Comparison of ENCODE assay signal across 8 cellular contexts in the genomic region with DNA sequence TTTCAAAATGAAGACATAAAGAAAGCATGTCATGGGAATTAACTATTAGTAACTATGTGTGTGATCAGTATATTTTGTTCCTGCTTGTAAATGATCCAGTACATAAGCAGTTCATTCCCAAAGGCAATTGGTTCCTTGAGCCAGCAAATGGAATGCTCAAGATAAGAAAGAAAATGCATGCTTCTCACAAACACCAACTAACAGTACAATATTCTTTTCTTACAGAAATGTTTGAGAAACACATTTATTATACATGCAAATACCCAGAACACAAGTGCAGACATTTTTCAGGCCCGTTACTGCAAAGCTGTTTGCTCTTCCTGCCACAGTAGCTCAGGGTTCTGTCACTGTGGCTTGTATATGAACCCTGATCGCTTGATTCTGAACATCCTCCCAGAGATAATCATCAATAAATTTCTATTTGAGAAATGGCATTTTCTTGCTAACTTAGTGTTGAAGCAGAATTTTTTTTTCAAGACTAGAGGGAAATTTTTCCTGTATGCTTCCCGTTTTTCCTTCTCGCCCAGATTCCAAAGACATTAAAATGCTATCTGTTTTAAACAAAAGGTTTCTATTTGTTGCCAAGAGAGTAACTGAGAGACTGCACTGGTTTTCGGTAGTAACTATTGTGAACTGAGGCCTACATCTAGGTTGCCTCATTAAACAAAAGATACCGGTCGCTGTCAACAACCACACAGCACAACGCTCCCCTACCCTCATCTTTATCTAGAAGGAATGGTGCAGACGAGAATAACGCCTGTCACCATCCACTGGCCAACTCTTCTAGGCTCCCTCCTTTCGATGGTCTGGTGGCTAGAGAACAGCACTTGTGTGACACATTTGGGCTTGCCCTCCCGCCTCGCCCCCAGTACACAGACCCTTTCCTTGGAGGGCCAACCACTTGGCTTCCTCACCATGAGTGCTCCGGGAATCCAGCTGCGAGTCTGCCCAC. TPM values are rescaled to one million over a fixed set of nuclear protein-coding genes. Genes with fewer than 3 reads are reported as not detected.
DNase-seq lines count a peak whose midpoint lies in the region; ATAC-seq and TF ChIP-seq lines count a peak whose summit lies in the region.

No MANE protein-coding gene starts in this region.

- dilution Hi-C loops in mammary epithelial cell (cut with HindIII; ENCODE audit: low sequenced_read_pairs): no loop called here

- H3K79me2 ChIP-seq in mammary epithelial cell (ENCODE audit: insufficient read depth, low read length): peaks cover 61% of the 10 kb centered on the region

- H4K20me1 ChIP-seq in mammary epithelial cell (ENCODE audit: insufficient read depth, low read length): no peaks in the 10 kb centered on the region

- peak overlapping the region; percentile 96 for H2AFZ ChIP-seq in mammary epithelial cell (ENCODE audit: low read depth, low read length)

- H3K27me3 ChIP-seq in mammary epithelial cell (ENCODE audit: insufficient read depth, low read length) (no peaks in the 10 kb centered on the region), kidney epithelial cell (ENCODE audit: control insufficient read depth, insufficient read depth, low read length) (no peaks in the 10 kb centered on the region)

- BruUV-seq in mammary epithelial cell (replicated peaks; lab: Mats Ljungman, UMichigan): no TSS peak

- H3K4me3 ChIP-seq in mammary epithelial cell (replicated peaks in 1 of 3; ENCODE audit: insufficient read depth in 1 of 3, low read depth in 2 of 3, low read length in 3 of 3) (peak overlapping the region; percentile 84 to 90 (median 88)), kidney epithelial cell (ENCODE audit: low read depth, low read length) (peak overlapping the region; percentile 87)

- H3K4me1 ChIP-seq in mammary epithelial cell (ENCODE audit: insufficient read depth, low read length): peaks cover 22% of the 10 kb centered on the region

- H3K9me3 ChIP-seq in mammary epithelial cell (replicated peaks; ENCODE audit: insufficient read depth, low read length): no peaks in the 10 kb centered on the region

- H3K27ac ChIP-seq in mammary epithelial cell (ENCODE audit: insufficient read depth, low read depth, low read length): peak overlapping the region; percentile 24

- H3K4me2 ChIP-seq in mammary epithelial cell (ENCODE audit: insufficient read depth, low read depth, low read length): peak overlapping the region; percentile 91

- DNase-seq in activated CD4-positive, alpha-beta T cell treated with anti-CD3 and anti-CD28 coated beads for 48 hours: peak; percentile 24
- DNase-seq in activated CD4-positive, alpha-beta T cell treated with anti-CD3 and anti-CD28 coated beads for 1 hour: no peak
- DNase-seq in RPMI7951 (ENCODE audit: low read depth): peak; percentile 32
- no peak for DNase-seq in mammary epithelial cell
- DNase-seq in kidney epithelial cell (ENCODE audit: low read depth): no peak
- peak; percentile 11 for DNase-seq in stimulated activated CD4-positive, alpha-beta T cell treated with anti-CD3 and anti-CD28 coated beads, Interleukin-4, amount 100 ng/mL, for 1 hour

- CTCF ChIA-PET in mammary epithelial cell (lab: Charles Lee; ENCODE audit: low non-redundant PET): interaction anchor here (0.6 kb wide), 1 partner anchor 573 kb away, joined by 6 read pairs; no protein-coding TSS in a partner anchor

- in situ Hi-C loops in mammary epithelial cell (cut with MboI; ENCODE audit: low sequenced_read_pairs in 2 of 2): loop anchor here in 1 of 2 donors (10.0 kb wide), 1 partner anchor 45 kb away; no protein-coding TSS in a partner anchor

- TF ChIP-seq CTCF in mammary epithelial cell (conservative IDR thresholded peaks at IDR 0.05 in 1 of 2, IDR thresholded peaks at IDR 0.05 in 1 of 2; ENCODE audit: extremely low read depth in 1 of 2, insufficient read depth in 1 of 2, low read depth in 1 of 2, low read length in 2 of 2): no peak
- no peak for TF ChIP-seq CTCF in kidney epithelial cell (IDR thresholded peaks at IDR 0.05; ENCODE audit: insufficient read depth, low read length, poor library complexity, severe bottlenecking)

- WGBS in mammary epithelial cell (ENCODE audit: low coverage, missing lambda C conversion rate): 2% methylated on average over 11 of the region's 15 CpGs

- H3K36me3 ChIP-seq in mammary epithelial cell (ENCODE audit: insufficient read depth, low read length) (no peaks in the 10 kb centered on the region), kidney epithelial cell (ENCODE audit: control insufficient read depth, insufficient read depth, low read length) (no peaks in the 10 kb centered on the region)

- ATAC-seq in HG02884 (IDR thresholded peaks at IDR 0.05; ENCODE audit: unreplicated experiment): no peak
- no peak for ATAC-seq in HG02678 (IDR thresholded peaks at IDR 0.05; ENCODE audit: unreplicated experiment)

- peak overlapping the region; percentile 73 for H3K9ac ChIP-seq in mammary epithelial cell (ENCODE audit: insufficient read depth, low read length)

- intact Hi-C loops in mammary epithelial cell (cut with micrococcal nuclease): loop anchor here (10.0 kb wide), 5 partner anchors 145 to 275 kb away; a partner anchor contains a TSS

RNA-seq across cellular contexts. Expression of a gene that starts 1.7 kb away (rescaled TPM):
- total RNA-seq in RPMI7951 (2014; rRNA removed; shearing (Covaris generic)): 16.2 and 20.8 TPM in 2 replicates
- 10 to 100 TPM; 47.3 to 66.2 TPM for total RNA-seq in mammary epithelial cell
- polyA plus RNA-seq in mammary epithelial cell: 31.3 TPM
- 62.7 TPM for polyA minus RNA-seq in mammary epithelial cell
- total RNA-seq in kidney epithelial cell: 31.5 and 35.4 TPM in 2 replicates

Comparison
In these comparisons a context has a peak if more than half of its experiments do, and no peak if none do; other contexts are left out.
1. DNase-seq: peak in activated CD4-positive, alpha-beta T cell treated with anti-CD3 and anti-CD28 coated beads for 48 hours (single experiment), RPMI7951 (single experiment) and stimulated activated CD4-positive, alpha-beta T cell treated with anti-CD3 and anti-CD28 coated beads, Interleukin-4, amount 100 ng/mL, for 1 hour (single experiment); none in activated CD4-positive, alpha-beta T cell treated with anti-CD3 and anti-CD28 coated beads for 1 hour (single experiment), mammary epithelial cell (single experiment) and kidney epithelial cell (single experiment).